In genomic region chr4:80184791-80185756, GRCh38 we compare ENCODE assay signal across 8 cellular contexts. TPM values are rescaled to one million over a fixed set of nuclear protein-coding genes. Genes with fewer than 3 reads are reported as not detected.
A peak's percentile ranks its signal among the peaks of the same experiment; 100 is the strongest.
DNase-seq lines count a peak whose midpoint lies in the region; ATAC-seq and TF ChIP-seq lines count a peak whose summit lies in the region.

No MANE protein-coding gene starts in this region.

- peaks cover 11% of the 10 kb centered on the region for H3K27me3 Mint-ChIP-seq in activated naive CD4-positive, alpha-beta T cell treated with anti-CD3 and anti-CD28 coated beads for 36 hours (ENCODE audit: low read depth)

- peaks cover 3 to 38% (median 29%) of the 10 kb centered on the region in 9 donors for H3K4me1 ChIP-seq in heart right ventricle

- peak overlapping the region; percentile 11 to 80 (median 61) for H3K4me3 ChIP-seq in heart right ventricle
- peak overlapping the region; percentile 90 for H3K4me3 ChIP-seq in skeletal muscle cell (ENCODE audit: low read depth, low read length)

- TF ChIP-seq CTCF in VCaP (conservative IDR thresholded peaks at IDR 0.05): no peak
- TF ChIP-seq CTCF in heart right ventricle (IDR thresholded peaks at IDR 0.05): no peak

- H3K9me3 Mint-ChIP-seq in activated naive CD4-positive, alpha-beta T cell treated with anti-CD3 and anti-CD28 coated beads for 36 hours: peaks cover under 1% of the 10 kb centered on the region

- peak overlapping the region; percentile 26; the same call in 1 of the 2 replicates for H3K27ac ChIP-seq in VCaP
- H3K27ac ChIP-seq in heart right ventricle: peak overlapping the region in 5 of 10 donors; percentile 42 to 90 (median 65)

- H3K4me3 Mint-ChIP-seq in activated naive CD4-positive, alpha-beta T cell treated with anti-CD3 and anti-CD28 coated beads for 36 hours: peak overlapping the region; percentile 97

- intact Hi-C loops in activated naive CD4-positive, alpha-beta T cell treated with anti-CD3 and anti-CD28 coated beads for 36 hours (cut with micrococcal nuclease): loop anchor here (1.0 to 5.0 kb wide), 8 partner anchors 17 to 1408 kb away; partner anchors contain the start of genes BMP2K and PAQR3
- intact Hi-C loops in heart right ventricle (cut with DNase I): loop anchor here in 5 of 10 donors (2.0 to 10.0 kb wide), 5 partner anchors 50 to 270 kb away; partner anchors contain the start of genes ANTXR2 (in 3 of the 5) and CFAP299 (in 1 of the 5)

- peaks cover 46% of the 10 kb centered on the region for H3K4me1 Mint-ChIP-seq in activated naive CD4-positive, alpha-beta T cell treated with anti-CD3 and anti-CD28 coated beads for 36 hours (ENCODE audit: low read depth)

- peaks cover 0 to 72% (median 53%) of the 10 kb centered on the region in 7 donors for H3K27me3 ChIP-seq in heart right ventricle

- WGBS in heart right ventricle, 2 donors: 4 to 5% methylated on average over 43 of the region's 43 CpGs

- ATAC-seq in heart right ventricle (peak in 5 of 8 donors; percentile 1 to 20 (median 10)), GM19023 (IDR thresholded peaks at IDR 0.05; ENCODE audit: unreplicated experiment) (no peak)

- H3K36me3 ChIP-seq in heart right ventricle: no peaks in the 10 kb centered on the region

- peaks cover 0 to under 1% (median 0%) of the 10 kb centered on the region in 11 donors for H3K9me3 ChIP-seq in heart right ventricle

- no peaks in the 10 kb centered on the region for H3K36me3 Mint-ChIP-seq in activated naive CD4-positive, alpha-beta T cell treated with anti-CD3 and anti-CD28 coated beads for 36 hours (ENCODE audit: low read depth)

- H3K27ac Mint-ChIP-seq in activated naive CD4-positive, alpha-beta T cell treated with anti-CD3 and anti-CD28 coated beads for 36 hours: peak overlapping the region; percentile 70

- CTCF ChIA-PET in activated naive CD4-positive, alpha-beta T cell treated with anti-CD3 and anti-CD28 coated beads for 36 hours (lab: Charles Lee): interaction anchor here (0.9 to 9.4 kb wide), 14 partner anchors 10 to 111 kb away, joined by 3 to 79 read pairs (median 7); no protein-coding TSS in a partner anchor

- DNase-seq in activated naive CD4-positive, alpha-beta T cell treated with anti-CD3 and anti-CD28 coated beads for 36 hours: no peak
- no peak for DNase-seq in activated naive CD4-positive, alpha-beta T cell treated with Interleukin-2 at 50 U/mL for 16 hours
- DNase-seq in heart right ventricle (no peak), skeletal muscle cell (ENCODE audit: low read depth) (no peak), 8988T (no peak), NCI-H2107 treated with DMSO at 0.1 percent for 48 hours (lab: John Stamatoyannopoulos, UW; ENCODE audit: unreplicated experiment) (no peak)

RNA-seq across cellular contexts. Expression of gene PRDM8, which starts 12.2 kb away (rescaled TPM):
- total RNA-seq in activated naive CD4-positive, alpha-beta T cell treated with anti-CD3 and anti-CD28 coated beads for 36 hours: under 1 TPM; 0.29 to 0.35 TPM
- 1 to 10 TPM in 3 of 10 donors, under 1 TPM in 7; 0.23 to 1.9 (median 0.67) TPM for total RNA-seq in heart right ventricle
- polyA plus RNA-seq in heart right ventricle: under 1 TPM; 0.51 to 0.88 TPM
